7 cellular contexts compared by ENCODE assay signal in genomic region chr1:1510912-1511532, GRCh38. TPM values are rescaled to one million over a fixed set of nuclear protein-coding genes. Genes with fewer than 3 reads are reported as not detected.
A peak's percentile ranks its signal among the peaks of the same experiment; 100 is the strongest.
DNase-seq lines count a peak whose midpoint lies in the region; TF ChIP-seq lines count a peak whose summit lies in the region.

No MANE protein-coding gene starts in this region.

- DNase-seq in GM12864 (ENCODE audit: low read depth) (no peak), MV-4-11 (lab: John Stamatoyannopoulos, UW) (peak; percentile 28), hepatocyte (ENCODE audit: low spot score) (peak; percentile 30), skeletal muscle cell (ENCODE audit: low read depth) (no peak), GM13977 (ENCODE audit: low spot score) (no peak), putamen (ENCODE audit: low spot score) (no peak)
- DNase-seq in activated T-cell treated with anti-CD3 and anti-CD28 coated beads, Interleukin-2, amount 50 U/mL, for 48 hours: peak; percentile 53 to 56

- TF ChIP-seq CTCF in GM12864 (IDR thresholded peaks at IDR 0.05; ENCODE audit: low read depth, low read length, missing control alignments) (peak; percentile 2), hepatocyte (IDR thresholded peaks at IDR 0.05; ENCODE audit: poor library complexity) (no peak), GM13977 (IDR thresholded peaks at IDR 0.05; ENCODE audit: extremely low read depth, insufficient read depth, missing control alignments) (no peak)

- peak overlapping the region; percentile 95 for H3K4me2 ChIP-seq in hepatocyte

- H3K4me1 ChIP-seq in hepatocyte (ENCODE audit: insufficient read depth): peaks cover 7% of the 10 kb centered on the region

- H3K27ac ChIP-seq in hepatocyte: peak overlapping the region; percentile 99

- no peaks in the 10 kb centered on the region for H3K9me2 ChIP-seq in hepatocyte (replicated peaks; ENCODE audit: insufficient read depth)

- H3K27me3 ChIP-seq in hepatocyte: no peaks in the 10 kb centered on the region

- H3K36me3 ChIP-seq in hepatocyte (replicated peaks; ENCODE audit: insufficient read depth, low read depth): no peaks in the 10 kb centered on the region

- peaks cover 19% of the 10 kb centered on the region for H3K79me2 ChIP-seq in hepatocyte

- 14% methylated on average over 17 of the region's 17 CpGs for WGBS in hepatocyte (ENCODE audit: low lambda C conversion rate, missing lambda C conversion rate)

- peak overlapping the region; percentile 97 for H2AFZ ChIP-seq in hepatocyte

- no peaks in the 10 kb centered on the region for H3K9me3 ChIP-seq in hepatocyte (ENCODE audit: low read depth)

- peak overlapping the region; percentile 96 for H3K4me3 ChIP-seq in GM12864 (ENCODE audit: low read depth, low read length)
- peak overlapping the region; percentile 75 for H3K4me3 ChIP-seq in hepatocyte
- H3K4me3 ChIP-seq in skeletal muscle cell (ENCODE audit: low read depth, low read length): peak overlapping the region; percentile 83

- no peaks in the 10 kb centered on the region for H4K20me1 ChIP-seq in hepatocyte (ENCODE audit: insufficient read depth, poor library complexity, severe bottlenecking)

- in situ Hi-C loops in GM13977 (cut with MboI; ENCODE audit: low pct_unique_long_range_greater_than_20kb, low sequenced_read_pairs, unreplicated experiment): no loop called here

RNA-seq across cellular contexts. Expression of gene ATAD3A, which starts 0.9 kb away (rescaled TPM):
- total RNA-seq in hepatocyte: 15.5 and 16.7 TPM in 2 replicates
- polyA plus RNA-seq in hepatocyte: 46.7 and 49.4 TPM in 2 replicates

RNA-seq across cellular contexts. Expression of gene TMEM240, which starts 29.4 kb away (rescaled TPM):
- 4.3 and 6.2 TPM in 2 replicates for total RNA-seq in hepatocyte
- polyA plus RNA-seq in hepatocyte: 2.1 and 2.6 TPM in 2 replicates

RNA-seq across cellular contexts. Expression of gene ATAD3B, which starts 39.5 kb away (rescaled TPM):
- total RNA-seq in hepatocyte: 11.4 and 13.4 TPM in 2 replicates
- polyA plus RNA-seq in hepatocyte: 33.2 and 40.5 TPM in 2 replicates

Comparison
In these comparisons a context has a peak if more than half of its experiments do, and no peak if none do; other contexts are left out.
1. DNase-seq: peak in MV-4-11 (single experiment), activated T-cell treated with anti-CD3 and anti-CD28 coated beads, Interleukin-2, amount 50 U/mL, for 48 hours (2 of 2) and hepatocyte (single experiment); none in GM12864 (single experiment), skeletal muscle cell (single experiment), GM13977 (single experiment) and putamen (single experiment).
2. Peak in every context shown above with its lines, with median percentiles within 50 percentile points of each other: H3K4me3 ChIP-seq.